In the genomic region with DNA sequence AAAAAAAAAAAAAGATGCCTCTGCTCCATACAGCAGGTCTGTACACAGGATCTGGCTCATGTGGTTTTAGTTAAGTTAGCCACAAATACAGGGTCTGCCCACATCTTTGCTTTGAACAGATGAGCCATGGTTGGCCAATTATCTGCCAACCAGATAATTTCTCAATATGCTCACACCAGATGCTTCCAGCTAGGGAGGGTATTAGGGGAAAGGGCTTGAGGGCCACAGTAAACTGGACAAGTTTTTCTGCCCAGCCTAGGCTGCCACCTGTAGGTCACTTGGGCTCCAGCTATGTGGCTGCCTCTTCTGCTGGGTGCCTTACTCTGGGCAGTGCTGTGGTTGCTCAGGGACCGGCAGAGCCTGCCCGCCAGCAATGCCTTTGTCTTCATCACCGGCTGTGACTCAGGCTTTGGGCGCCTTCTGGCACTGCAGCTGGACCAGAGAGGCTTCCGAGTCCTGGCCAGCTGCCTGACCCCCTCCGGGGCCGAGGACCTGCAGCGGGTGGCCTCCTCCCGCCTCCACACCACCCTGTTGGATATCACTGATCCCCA, we compare ENCODE assay signal across 8 cellular contexts. TPM values are rescaled to one million over a fixed set of nuclear protein-coding genes. Genes with fewer than 3 reads are reported as not detected.
DNase-seq lines count a peak whose midpoint lies in the region; ATAC-seq and TF ChIP-seq lines count a peak whose summit lies in the region.

No MANE protein-coding gene starts in this region.

- H3K9me3 Mint-ChIP-seq in type B pancreatic cell, result no peaks in the 10 kb centered on the region

- CTCF ChIA-PET in GM10248 (lab: Yijun Ruan, JAX), result interaction anchor here (1.1 to 7.8 kb wide), 7 partner anchors 9 to 65 kb away, joined by 3 to 73 read pairs (median 9); partner anchors contain the start of gene CD63

- no peak for DNase-seq in GM10248 (ENCODE audit: extremely low spot score)
- peak; percentile 93 for DNase-seq in NCI-H226
- peak; percentile 94 to 95 for DNase-seq in cardiac fibroblast (ENCODE audit: low read depth in 2 of 2)
- peak; percentile 80 for DNase-seq in left lobe of liver (ENCODE audit: low spot score)
- no peak for DNase-seq in type B pancreatic cell (ENCODE audit: extremely low spot score, unreplicated experiment)

- POLR2A ChIA-PET in GM10248 (lab: Yijun Ruan, JAX), result interaction anchor here (0.7 to 0.9 kb wide), 3 partner anchors 8 to 323 kb away, joined by 3 to 8 read pairs (median 6); partner anchors contain the start of gene CD63

- ATAC-seq in left lobe of liver (peak; percentile 71), HG02840 (IDR thresholded peaks at IDR 0.05; ENCODE audit: low FRiP score, unreplicated experiment) (no peak), HG03108 (IDR thresholded peaks at IDR 0.05; ENCODE audit: unreplicated experiment) (no peak), HG02642 (IDR thresholded peaks at IDR 0.05; ENCODE audit: poor library complexity, unreplicated experiment) (no peak)

- H3K36me3 Mint-ChIP-seq in type B pancreatic cell, result peaks cover 11% of the 10 kb centered on the region

- H3K4me3 Mint-ChIP-seq in type B pancreatic cell, result peak overlapping the region; percentile 28

- TF ChIP-seq CTCF in GM10248 (IDR thresholded peaks at IDR 0.05; ENCODE audit: control extremely low read depth, extremely low read depth, low read depth, missing control alignments) (peak; percentile 67), cardiac fibroblast (IDR thresholded peaks at IDR 0.05; ENCODE audit: low read depth, low read length) (peak; percentile 59), type B pancreatic cell (conservative IDR thresholded peaks at IDR 0.05) (peak; percentile 49)

- no peak overlapping the region for H3K27ac Mint-ChIP-seq in type B pancreatic cell

- H3K27me3 Mint-ChIP-seq in type B pancreatic cell, result peaks cover under 1% of the 10 kb centered on the region

- H3K4me3 ChIP-seq in cardiac fibroblast (replicated peaks in 1 of 2; ENCODE audit: low read depth in 2 of 2, low read length in 2 of 2), result peak overlapping the region in 1 of 2 donors; percentile 22

- H3K4me1 Mint-ChIP-seq in type B pancreatic cell (ENCODE audit: unreplicated experiment), result peaks cover 43% of the 10 kb centered on the region

RNA-seq across cellular contexts. Expression of gene RDH5, which starts 0.8 kb away (rescaled TPM):
- total RNA-seq in left lobe of liver (60.0 TPM), type B pancreatic cell (ENCODE audit: low replicate concordance) (7.4 and 14.1 TPM in 2 replicates)

RNA-seq across cellular contexts. Expression of gene BLOC1S1, which starts 5.1 kb away (rescaled TPM):
- total RNA-seq in left lobe of liver (97.2 TPM), type B pancreatic cell (ENCODE audit: low replicate concordance) (89.9 and 98.6 TPM in 2 replicates)

RNA-seq across cellular contexts. Expression of gene CD63, which starts 7.8 kb away (rescaled TPM):
- total RNA-seq in left lobe of liver (203 TPM), type B pancreatic cell (ENCODE audit: low replicate concordance) (525 and 567 TPM in 2 replicates)

RNA-seq across cellular contexts. Expression of gene ITGA7, which starts 13.3 kb away (rescaled TPM):
- total RNA-seq in left lobe of liver (16.9 TPM), type B pancreatic cell (ENCODE audit: low replicate concordance) (10.4 and 39.2 TPM in 2 replicates)

RNA-seq across cellular contexts. Expression of gene GDF11, which starts 22.0 kb away (rescaled TPM):
- 1.1 TPM for total RNA-seq in left lobe of liver
- 11.8 and 40.1 TPM in 2 replicates for total RNA-seq in type B pancreatic cell (ENCODE audit: low replicate concordance)

Comparison
In these comparisons a context has a peak if more than half of its experiments do, and no peak if none do; other contexts are left out.
1. DNase-seq: peak in NCI-H226 (single experiment), cardiac fibroblast (2 of 2) and left lobe of liver (single experiment); none in GM10248 (single experiment) and type B pancreatic cell (single experiment).
2. Peak in every context shown above with its lines, with median percentiles within 50 percentile points of each other: CTCF ChIP-seq.